8 cellular contexts compared by ENCODE assay signal in genomic region chr14:67837011-67837624, GRCh38. TPM values are rescaled to one million over a fixed set of nuclear protein-coding genes. Genes with fewer than 3 reads are reported as not detected.
A peak's percentile ranks its signal among the peaks of the same experiment; 100 is the strongest.
DNase-seq lines count a peak whose midpoint lies in the region; ATAC-seq lines count a peak whose summit lies in the region.

No MANE protein-coding gene starts in this region.

- intact Hi-C loops in posterior vena cava (cut with DNase I): no loop called here

- peak; percentile 61 for DNase-seq in stimulated activated CD4-positive, alpha-beta T cell treated with anti-CD3 and anti-CD28 coated beads, Interleukin-15, amount 100 ng/mL, for 24 hours
- no peak for DNase-seq in stimulated activated CD4-positive, alpha-beta T cell treated with anti-CD3 and anti-CD28 coated beads, Interleukin-1b, Interleukin-23, amount 100 ng/mL, for 48 hours
- DNase-seq in NAMALWA (ENCODE audit: low spot score) (peak; percentile 72), T-helper 22 cell (ENCODE audit: low read depth) (peak; percentile 34), dermis microvascular lymphatic vessel endothelial cell (ENCODE audit: low read depth in 2 of 2) (peak; percentile 82 to 88), mucosa of gallbladder (ENCODE audit: low spot score) (peak; percentile 80), posterior vena cava (ENCODE audit: low spot score) (no peak)

- no peak for ATAC-seq in GM19035 (IDR thresholded peaks at IDR 0.05; ENCODE audit: unreplicated experiment)

RNA-seq across cellular contexts. Expression of gene RAD51B, which starts 17.5 kb away (rescaled TPM):
- total RNA-seq in dermis microvascular lymphatic vessel endothelial cell: 6.3 and 9.2 TPM in 2 replicates
- total RNA-seq in mucosa of gallbladder: 18.5 TPM
- 10 to 100 TPM; 13.7 to 15.1 TPM for total RNA-seq in posterior vena cava

RNA-seq across cellular contexts. Expression of gene ZFYVE26, which starts 20.7 kb away (rescaled TPM):
- 12.6 and 17.2 TPM in 2 replicates for total RNA-seq in dermis microvascular lymphatic vessel endothelial cell
- total RNA-seq in mucosa of gallbladder: 21.0 TPM
- total RNA-seq in posterior vena cava: 10 to 100 TPM; 18.7 to 23.1 TPM

Comparison
In these comparisons a context has a peak if more than half of its experiments do, and no peak if none do; other contexts are left out.
1. DNase-seq: peak in stimulated activated CD4-positive, alpha-beta T cell treated with anti-CD3 and anti-CD28 coated beads, Interleukin-15, amount 100 ng/mL, for 24 hours (single experiment), NAMALWA (single experiment), T-helper 22 cell (single experiment), dermis microvascular lymphatic vessel endothelial cell (2 of 2) and mucosa of gallbladder (single experiment); none in stimulated activated CD4-positive, alpha-beta T cell treated with anti-CD3 and anti-CD28 coated beads, Interleukin-1b, Interleukin-23, amount 100 ng/mL, for 48 hours (single experiment) and posterior vena cava (single experiment).